ENCODE assay signal across 9 cellular contexts in the genomic region with DNA sequence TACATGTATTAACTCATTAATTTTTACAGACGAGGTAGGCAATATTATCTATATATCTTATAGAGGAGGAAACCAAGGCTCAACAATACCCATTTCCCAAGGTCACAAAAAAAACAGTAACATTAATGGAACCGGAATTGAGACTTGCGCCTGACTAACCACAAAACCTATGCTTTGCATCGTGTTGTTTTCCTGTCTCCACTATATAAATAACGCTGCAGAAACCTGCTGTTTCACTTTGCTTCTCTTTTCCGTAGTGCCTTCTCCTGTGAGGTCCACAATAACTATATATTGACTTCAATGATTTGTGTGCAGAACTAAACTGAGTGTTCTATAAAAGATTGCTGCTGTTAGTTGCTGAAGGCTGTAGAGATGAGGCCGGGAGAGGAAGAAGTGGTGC.
A peak's percentile ranks its signal among the peaks of the same experiment; 100 is the strongest.
DNase-seq lines count a peak whose midpoint lies in the region; ATAC-seq and TF ChIP-seq lines count a peak whose summit lies in the region.
"Had no signal": no experiment of that assay in that cellular context is flagged by ENCODE, and none has a peak within 500 bp of the region (broad histone marks: within the 10 kb centered on the region; RNA-seq: fewer than 3 reads in every experiment).

No MANE protein-coding gene starts in this region.

- H3K4me3 Mint-ChIP-seq in nephron progenitor cell: no peak overlapping the region

- H3K9me3 Mint-ChIP-seq in nephron progenitor cell: no peaks in the 10 kb centered on the region

- H3K27ac Mint-ChIP-seq in nephron progenitor cell: no peak overlapping the region

- intact Hi-C loops in stomach (cut with DNase I; ENCODE audit: low total_unique reads): no loop called here

- TF ChIP-seq CTCF in brain microvascular endothelial cell (IDR thresholded peaks at IDR 0.05; ENCODE audit: low read depth, low read length, missing control alignments) (no peak), stomach (IDR thresholded peaks at IDR 0.05) (no peak), nephron progenitor cell (IDR thresholded peaks at IDR 0.05) (no peak)

- H3K36me3 ChIP-seq in brain microvascular endothelial cell (replicated peaks) (no peaks in the 10 kb centered on the region), stomach (peaks cover 0 to 3% (median 0%) of the 10 kb centered on the region in 4 donors)

- no peak overlapping the region for H3K27ac ChIP-seq in brain microvascular endothelial cell
- H3K27ac ChIP-seq in stomach: no peak overlapping the region

- TF ChIP-seq POLR2A in stomach (IDR thresholded peaks at IDR 0.05): no peak

- H3K9me3 ChIP-seq in stomach: no peaks in the 10 kb centered on the region

- H3K4me1 ChIP-seq in stomach: peaks cover 0 to 18% (median 9%) of the 10 kb centered on the region in 4 donors

- no peak overlapping the region for H3K4me3 ChIP-seq in brain microvascular endothelial cell (ENCODE audit: low read depth, low read length)
- no peak overlapping the region for H3K4me3 ChIP-seq in stomach

- no peak for TF ChIP-seq EP300 in stomach (IDR thresholded peaks at IDR 0.05)

- peaks cover 3% of the 10 kb centered on the region for H3K4me1 Mint-ChIP-seq in nephron progenitor cell

- ATAC-seq in GM18519 (IDR thresholded peaks at IDR 0.05; ENCODE audit: low FRiP score, unreplicated experiment) (peak; percentile 72), GM21390 (IDR thresholded peaks at IDR 0.05; ENCODE audit: unreplicated experiment) (peak; percentile 52), HG03442 (IDR thresholded peaks at IDR 0.05; ENCODE audit: unreplicated experiment) (peak; percentile 46), SK-N-SH treated with all-trans-retinoic acid at 6 μM for 48 hours (no peak)

- DNase-seq in globus pallidus (ENCODE audit: low spot score) (peak; percentile 16), brain microvascular endothelial cell (no peak), stomach (no peak), nephron progenitor cell (no peak)
- DNase-seq: NCI-H1105 had no signal

- H3K27me3 ChIP-seq in brain microvascular endothelial cell (replicated peaks) (no peaks in the 10 kb centered on the region), stomach (no peaks in the 10 kb centered on the region)

- in situ Hi-C loops in brain microvascular endothelial cell (cut with HindIII; ENCODE audit: low pct_ligation_motif_present, low sequenced_read_pairs): no loop called here

- no peaks in the 10 kb centered on the region for H3K36me3 Mint-ChIP-seq in nephron progenitor cell (ENCODE audit: low read depth)

- no peaks in the 10 kb centered on the region for H3K27me3 Mint-ChIP-seq in nephron progenitor cell (ENCODE audit: low read depth, poor library complexity)

- WGBS in stomach, 5 donors: 70 to 77% (median 72%) methylated on average over 7 of the region's 7 CpGs

TF ChIP-seq in SK-N-SH treated with all-trans-retinoic acid at 6 μM for 48 hours, 23 proteins besides CTCF, POLR2A, EP300 and RAD21:
- TF ChIP-seq ZNF8 (CRISPR knock-in tag; IDR thresholded peaks at IDR 0.05) (no peak), OSR1 (CRISPR knock-in tag; IDR thresholded peaks at IDR 0.05) (no peak), ZFP30 (CRISPR knock-in tag; IDR thresholded peaks at IDR 0.05) (no peak), ZC3H10 (CRISPR knock-in tag; IDR thresholded peaks at IDR 0.05) (no peak)
- TF ChIP-seq, protein P1, sequence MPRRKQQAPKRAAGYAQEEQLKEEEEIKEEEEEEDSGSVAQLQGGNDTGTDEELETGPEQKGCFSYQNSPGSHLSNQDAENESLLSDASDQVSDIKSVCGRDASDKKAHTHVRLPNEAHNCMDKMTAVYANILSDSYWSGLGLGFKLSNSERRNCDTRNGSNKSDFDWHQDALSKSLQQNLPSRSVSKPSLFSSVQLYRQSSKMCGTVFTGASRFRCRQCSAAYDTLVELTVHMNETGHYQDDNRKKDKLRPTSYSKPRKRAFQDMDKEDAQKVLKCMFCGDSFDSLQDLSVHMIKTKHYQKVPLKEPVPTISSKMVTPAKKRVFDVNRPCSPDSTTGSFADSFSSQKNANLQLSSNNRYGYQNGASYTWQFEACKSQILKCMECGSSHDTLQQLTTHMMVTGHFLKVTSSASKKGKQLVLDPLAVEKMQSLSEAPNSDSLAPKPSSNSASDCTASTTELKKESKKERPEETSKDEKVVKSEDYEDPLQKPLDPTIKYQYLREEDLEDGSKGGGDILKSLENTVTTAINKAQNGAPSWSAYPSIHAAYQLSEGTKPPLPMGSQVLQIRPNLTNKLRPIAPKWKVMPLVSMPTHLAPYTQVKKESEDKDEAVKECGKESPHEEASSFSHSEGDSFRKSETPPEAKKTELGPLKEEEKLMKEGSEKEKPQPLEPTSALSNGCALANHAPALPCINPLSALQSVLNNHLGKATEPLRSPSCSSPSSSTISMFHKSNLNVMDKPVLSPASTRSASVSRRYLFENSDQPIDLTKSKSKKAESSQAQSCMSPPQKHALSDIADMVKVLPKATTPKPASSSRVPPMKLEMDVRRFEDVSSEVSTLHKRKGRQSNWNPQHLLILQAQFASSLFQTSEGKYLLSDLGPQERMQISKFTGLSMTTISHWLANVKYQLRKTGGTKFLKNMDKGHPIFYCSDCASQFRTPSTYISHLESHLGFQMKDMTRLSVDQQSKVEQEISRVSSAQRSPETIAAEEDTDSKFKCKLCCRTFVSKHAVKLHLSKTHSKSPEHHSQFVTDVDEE (CRISPR knock-in tag; IDR thresholded peaks at IDR 0.05): no peak
- TF ChIP-seq, protein P2, sequence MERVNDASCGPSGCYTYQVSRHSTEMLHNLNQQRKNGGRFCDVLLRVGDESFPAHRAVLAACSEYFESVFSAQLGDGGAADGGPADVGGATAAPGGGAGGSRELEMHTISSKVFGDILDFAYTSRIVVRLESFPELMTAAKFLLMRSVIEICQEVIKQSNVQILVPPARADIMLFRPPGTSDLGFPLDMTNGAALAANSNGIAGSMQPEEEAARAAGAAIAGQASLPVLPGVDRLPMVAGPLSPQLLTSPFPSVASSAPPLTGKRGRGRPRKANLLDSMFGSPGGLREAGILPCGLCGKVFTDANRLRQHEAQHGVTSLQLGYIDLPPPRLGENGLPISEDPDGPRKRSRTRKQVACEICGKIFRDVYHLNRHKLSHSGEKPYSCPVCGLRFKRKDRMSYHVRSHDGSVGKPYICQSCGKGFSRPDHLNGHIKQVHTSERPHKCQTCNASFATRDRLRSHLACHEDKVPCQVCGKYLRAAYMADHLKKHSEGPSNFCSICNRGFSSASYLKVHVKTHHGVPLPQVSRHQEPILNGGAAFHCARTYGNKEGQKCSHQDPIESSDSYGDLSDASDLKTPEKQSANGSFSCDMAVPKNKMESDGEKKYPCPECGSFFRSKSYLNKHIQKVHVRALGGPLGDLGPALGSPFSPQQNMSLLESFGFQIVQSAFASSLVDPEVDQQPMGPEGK (CRISPR knock-in tag; IDR thresholded peaks at IDR 0.05; ENCODE audit: borderline replicate concordance): no peak
- TF ChIP-seq, protein P3, sequence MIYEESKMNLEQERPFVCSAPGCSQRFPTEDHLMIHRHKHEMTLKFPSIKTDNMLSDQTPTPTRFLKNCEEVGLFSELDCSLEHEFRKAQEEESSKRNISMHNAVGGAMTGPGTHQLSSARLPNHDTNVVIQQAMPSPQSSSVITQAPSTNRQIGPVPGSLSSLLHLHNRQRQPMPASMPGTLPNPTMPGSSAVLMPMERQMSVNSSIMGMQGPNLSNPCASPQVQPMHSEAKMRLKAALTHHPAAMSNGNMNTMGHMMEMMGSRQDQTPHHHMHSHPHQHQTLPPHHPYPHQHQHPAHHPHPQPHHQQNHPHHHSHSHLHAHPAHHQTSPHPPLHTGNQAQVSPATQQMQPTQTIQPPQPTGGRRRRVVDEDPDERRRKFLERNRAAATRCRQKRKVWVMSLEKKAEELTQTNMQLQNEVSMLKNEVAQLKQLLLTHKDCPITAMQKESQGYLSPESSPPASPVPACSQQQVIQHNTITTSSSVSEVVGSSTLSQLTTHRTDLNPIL (CRISPR knock-in tag; IDR thresholded peaks at IDR 0.05; ENCODE audit: low read depth): no peak
TF ChIP-seq in SK-N-SH treated with all-trans-retinoic acid at 6 μM for 48 hours: peak in this region for 0.
